ENCODE assay signal across 8 cellular contexts in genomic region chr1:169894424-169895145, GRCh38. TPM values are rescaled to one million over a fixed set of nuclear protein-coding genes. Genes with fewer than 3 reads are reported as not detected.
DNase-seq lines count a peak whose midpoint lies in the region; ATAC-seq and TF ChIP-seq lines count a peak whose summit lies in the region.

No MANE protein-coding gene starts in this region.

- H3K9ac ChIP-seq in SK-N-MC (ENCODE audit: insufficient read length) = peak overlapping the region; percentile 92

- TF ChIP-seq POLR2A in spleen (IDR thresholded peaks at IDR 0.05) = no peak

- peaks cover 9 to 41% (median 31%) of the 10 kb centered on the region in 6 donors for H3K4me1 ChIP-seq in spleen

- H3K27ac ChIP-seq in SK-N-MC = 0 out of 2 replicates have a peak overlapping the region, but pooled peaks have one; percentile 27
- peak overlapping the region; percentile 95 to 99 (median 97) for H3K27ac ChIP-seq in spleen

- DNase-seq in DMS79 (lab: John Stamatoyannopoulos, UW) (peak; percentile 14), DMS79 treated with DMSO at 0.1 percent for 48 hours (lab: John Stamatoyannopoulos, UW) (no peak), SK-N-MC (ENCODE audit: low read depth, low spot score) (no peak), fibroblast of villous mesenchyme (ENCODE audit: low read depth) (no peak), spleen (no peak), NK-92 (lab: John Stamatoyannopoulos, UW; ENCODE audit: unreplicated experiment) (no peak)

- H3K36me3 ChIP-seq in SK-N-MC (ENCODE audit: insufficient read depth, low read length) (no peaks in the 10 kb centered on the region), spleen (no peaks in the 10 kb centered on the region)

- ATAC-seq in HG03354 (IDR thresholded peaks at IDR 0.05; ENCODE audit: poor library complexity, severe bottlenecking, unreplicated experiment) (no peak), HG02610 (IDR thresholded peaks at IDR 0.05; ENCODE audit: unreplicated experiment) (no peak)

- peak overlapping the region; percentile 84 for H3K4me3 ChIP-seq in SK-N-MC
- H3K4me3 ChIP-seq in fibroblast of villous mesenchyme (ENCODE audit: low read depth, low read length) = peak overlapping the region; percentile 83
- peak overlapping the region; percentile 8 to 88 (median 73) for H3K4me3 ChIP-seq in spleen

- TF ChIP-seq CTCF in fibroblast of villous mesenchyme (IDR thresholded peaks at IDR 0.05; ENCODE audit: insufficient read depth, low read depth, low read length) (no peak), spleen (IDR thresholded peaks at IDR 0.05 in 8 of 11, conservative IDR thresholded peaks at IDR 0.05 in 3 of 11) (no peak)

- peaks cover 0 to 9% (median 0%) of the 10 kb centered on the region in 7 donors for H3K27me3 ChIP-seq in spleen (replicated peaks in 1 of 7)

- H3K9me3 ChIP-seq in SK-N-MC (ENCODE audit: low read depth, low read length) (no peaks in the 10 kb centered on the region), spleen (no peaks in the 10 kb centered on the region)

- intact Hi-C loops in spleen (cut with DNase I; ENCODE audit: low total_unique reads) = no loop called here

- 41 to 44% (median 42%) methylated on average over 15 of the region's 15 CpGs for WGBS in spleen, 5 donors

RNA-seq across cellular contexts. Expression of gene SCYL3, which starts 0.9 kb away (rescaled TPM):
- total RNA-seq in fibroblast of villous mesenchyme (8.4 and 10.4 TPM in 2 replicates), spleen (10 to 100 TPM; 11.9 to 16.0 (median 13.6) TPM)
- polyA plus RNA-seq in spleen = 1 to 10 TPM; 4.4 to 5.0 (median 4.6) TPM
